33 cellular contexts compared by ENCODE assay signal in genomic region chr5:176881021-176881749, GRCh38. TPM values are rescaled to one million over a fixed set of nuclear protein-coding genes. Genes with fewer than 3 reads are reported as not detected.
"Had no signal": no experiment of that assay in that cellular context is flagged by ENCODE, and none has a peak within 500 bp of the region (broad histone marks: within the 10 kb centered on the region; RNA-seq: fewer than 3 reads in every experiment).

No MANE protein-coding gene starts in this region.

- H3K27ac ChIP-seq: coronary artery, esophagus muscularis mucosa, foreskin keratinocyte, gastroesophageal sphincter, heart left ventricle, prostate gland, right atrium auricular region, stomach, thoracic aorta, tibial nerve, upper lobe of left lung, uterus had no signal

- H3K4me1 ChIP-seq: esophagus muscularis mucosa, foreskin keratinocyte, gastroesophageal sphincter, heart left ventricle, prostate gland, right atrium auricular region, stomach, tibial nerve, upper lobe of left lung, uterus had no signal

- H3K27me3 ChIP-seq: right atrium auricular region, uterus had no signal

- H3K36me3 Mint-ChIP-seq: immature natural killer cell; mesothelial cell of epicardium; naive B cell; stimulated activated effector memory CD8-positive, alpha-beta T cell treated with anti-CD3 and anti-CD28 coated beads, Interleukin-12 subunit alpha, Interleukin-12 subunit beta, amount 100 ng/mL, for 72 hours had no signal

- DNase-seq: dermis blood vessel endothelial cell; effector memory CD4-positive, alpha-beta T cell; foreskin keratinocyte; hypothalamus; immature natural killer cell; islet precursor cell; mesenchymal stem cell; mucosa of descending colon; naive B cell; stimulated activated CD4-positive, alpha-beta T cell treated with anti-CD3 and anti-CD28 coated beads, Interleukin-2, amount 100 ng/mL, for 24 hours; stimulated activated CD4-positive, alpha-beta T cell treated with anti-CD3 and anti-CD28 coated beads, Interleukin-4, amount 100 ng/mL, for 24 hours; stimulated activated naive CD4-positive, alpha-beta T cell treated with Interleukin-2 at 50 U/mL for 16 hours; stomach; uterus had no signal

- H3K4me3 Mint-ChIP-seq: immature natural killer cell; mesothelial cell of epicardium; naive B cell; nephron; stimulated activated effector memory CD8-positive, alpha-beta T cell treated with anti-CD3 and anti-CD28 coated beads, Interleukin-12 subunit alpha, Interleukin-12 subunit beta, amount 100 ng/mL, for 72 hours had no signal

- H3K4me1 Mint-ChIP-seq: mesothelial cell of epicardium had no signal

- H3K9me3 ChIP-seq: esophagus muscularis mucosa, gastroesophageal sphincter, heart left ventricle, mucosa of descending colon, prostate gland, right atrium auricular region, stomach, thoracic aorta, tibial nerve, upper lobe of left lung, uterus had no signal

- H3K4me3 ChIP-seq: coronary artery, esophagus muscularis mucosa, gastroesophageal sphincter, heart left ventricle, mucosa of descending colon, prostate gland, right atrium auricular region, smooth muscle cell, stomach, thoracic aorta, tibial nerve, upper lobe of left lung, uterus had no signal

- H3K27ac Mint-ChIP-seq: immature natural killer cell; mesothelial cell of epicardium; naive B cell; nephron; stimulated activated effector memory CD8-positive, alpha-beta T cell treated with anti-CD3 and anti-CD28 coated beads, Interleukin-12 subunit alpha, Interleukin-12 subunit beta, amount 100 ng/mL, for 72 hours had no signal

- H3K36me3 ChIP-seq: esophagus muscularis mucosa, gastroesophageal sphincter, prostate gland, right atrium auricular region, stomach, thoracic aorta, uterus had no signal

- ATAC-seq: foreskin keratinocyte; gastroesophageal sphincter; heart left ventricle; mucosa of descending colon; sciatic nerve; stimulated activated effector memory CD8-positive, alpha-beta T cell treated with anti-CD3 and anti-CD28 coated beads, Interleukin-12 subunit alpha, Interleukin-12 subunit beta, amount 100 ng/mL, for 72 hours had no signal

- H3K4me2 ChIP-seq: smooth muscle cell had no signal

- H3K9me3 Mint-ChIP-seq: immature natural killer cell; mesothelial cell of epicardium; naive B cell; nephron; stimulated activated effector memory CD8-positive, alpha-beta T cell treated with anti-CD3 and anti-CD28 coated beads, Interleukin-12 subunit alpha, Interleukin-12 subunit beta, amount 100 ng/mL, for 72 hours had no signal

RNA-seq across cellular contexts. Expression of gene HK3, which starts 18.0 kb away (rescaled TPM):
- total RNA-seq: dermis blood vessel endothelial cell, endothelial cell of umbilical vein, epithelial cell of proximal tubule, fibroblast of lung, foreskin keratinocyte, lung microvascular endothelial cell, osteocyte, smooth muscle cell had no signal
- polyA plus RNA-seq: endothelial cell of umbilical vein, fibroblast of lung, foreskin keratinocyte, smooth muscle cell had no signal
